ENCODE assay signal across 1 cellular context in genomic region chr10:46617173-46617572, GRCh38. TPM values are rescaled to one million over a fixed set of nuclear protein-coding genes. Genes with fewer than 3 reads are reported as not detected.
"Had no signal": no experiment of that assay in that cellular context is flagged by ENCODE, and none has a peak within 500 bp of the region (broad histone marks: within the 10 kb centered on the region; RNA-seq: fewer than 3 reads in every experiment).

No MANE protein-coding gene starts in this region.

RNA-seq across cellular contexts. Expression of gene SYT15, which starts 38.2 kb away (rescaled TPM):
- polyA plus RNA-seq: neural cell had no signal
